In the genomic region with DNA sequence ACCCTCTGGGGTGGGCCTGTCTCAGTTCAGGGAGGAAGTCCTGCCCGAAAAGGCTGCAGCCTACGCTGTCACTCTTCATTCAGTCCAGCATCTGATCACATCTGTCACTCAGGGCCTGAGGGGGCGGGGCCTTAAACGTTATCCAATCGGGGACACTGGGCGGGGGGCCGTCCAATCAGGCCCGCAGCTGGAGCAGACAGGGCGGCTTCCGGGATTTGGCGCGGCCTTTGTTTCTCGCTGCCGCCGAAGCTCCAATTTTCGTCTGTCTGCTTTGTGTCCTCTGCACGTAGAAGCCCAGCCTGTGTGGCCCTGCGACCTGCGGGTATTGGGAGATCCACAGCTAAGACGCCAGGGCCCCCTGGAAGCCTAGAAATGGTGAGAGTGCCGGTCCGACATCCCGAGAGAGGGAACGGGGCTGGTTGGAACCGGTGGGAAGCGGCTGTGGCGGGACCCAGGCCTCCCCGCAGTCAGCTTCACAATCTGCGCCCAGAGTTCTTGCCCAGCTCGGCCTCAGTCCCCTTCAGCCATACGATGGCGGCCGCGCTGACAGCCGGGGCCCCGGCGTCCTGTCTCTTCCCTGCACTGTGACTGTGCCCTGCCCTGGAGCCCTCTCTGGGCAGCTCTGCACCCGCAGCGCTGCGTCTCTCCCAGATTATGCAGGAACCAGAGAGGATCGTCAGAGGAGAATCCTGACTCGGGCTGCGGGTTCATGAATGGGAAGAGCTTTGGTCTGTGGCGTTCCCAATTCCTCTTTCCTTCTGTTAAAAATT, we compare ENCODE assay signal across 1 cellular context.
TF ChIP-seq lines count a peak whose summit lies in the region.

A gene (plus strand): TSS at position 224 of the 770 bp plus-strand sequence. CDS start 149 bp downstream, at position 373.

TF ChIP-seq in K562, 482 proteins besides CTCF, POLR2A, EP300 and RAD21 (continues in another document):
- TF ChIP-seq, protein P1, sequence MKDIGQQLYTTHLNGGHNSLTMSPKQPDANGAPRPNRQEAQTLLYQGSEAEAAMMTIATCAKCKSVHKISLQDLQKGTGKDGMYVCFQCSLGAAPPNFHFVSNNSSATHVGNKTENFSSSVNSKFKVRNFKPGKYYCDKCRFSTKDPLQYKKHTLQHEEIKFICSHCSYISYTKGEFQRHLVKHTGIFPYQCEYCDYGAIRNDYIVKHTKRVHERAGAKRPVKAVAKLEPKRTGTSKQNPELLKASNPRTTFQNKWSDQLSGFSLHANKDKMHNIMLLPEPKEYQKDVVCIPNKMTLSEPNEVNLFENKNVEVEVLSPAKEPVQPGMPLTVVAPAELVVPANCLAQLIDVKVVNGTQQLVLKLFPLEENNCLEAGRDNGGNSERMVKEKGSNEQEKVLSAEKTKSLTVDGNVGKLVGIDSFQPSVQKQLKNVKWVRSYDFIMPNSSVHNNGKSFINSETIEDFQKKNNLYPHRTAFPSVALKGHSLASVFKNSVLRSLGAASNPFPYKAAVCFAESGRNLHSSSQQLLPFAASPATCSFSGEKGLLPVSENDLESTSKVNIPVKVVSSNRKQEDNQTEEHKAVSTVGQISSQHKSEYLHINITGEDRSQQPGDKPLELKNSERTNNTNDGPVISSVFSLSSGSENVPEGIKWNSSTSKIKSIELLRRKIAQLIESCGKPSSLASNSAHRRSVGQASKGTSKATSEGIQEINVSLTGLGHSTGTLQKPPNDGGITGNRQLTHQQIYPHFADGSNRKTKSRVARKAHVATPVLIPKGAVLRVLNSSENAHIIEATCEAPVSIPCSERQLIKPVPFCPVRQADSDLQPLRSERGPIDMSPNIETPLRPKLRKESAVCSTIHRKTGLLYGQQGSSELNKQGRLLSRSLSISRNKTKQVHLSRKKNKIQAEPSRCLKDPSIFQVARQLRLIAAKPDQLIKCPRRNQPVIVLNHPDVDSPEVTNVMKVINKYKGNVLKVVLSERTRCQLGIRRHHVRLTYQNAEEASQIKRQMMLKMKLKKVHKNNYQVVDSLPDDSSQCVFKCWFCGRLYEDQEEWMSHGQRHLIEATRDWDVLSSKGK (CRISPR knock-in tag; IDR thresholded peaks at IDR 0.05): no peak
- TF ChIP-seq CHD1 (IDR thresholded peaks at IDR 0.05; ENCODE audit: low read length) (no peak), MIER1 (IDR thresholded peaks at IDR 0.05; ENCODE audit: low read depth) (no peak), ZC3H4 (CRISPR knock-in tag; IDR thresholded peaks at IDR 0.05; ENCODE audit: borderline replicate concordance) (no peak), ZNF551 (CRISPR knock-in tag; IDR thresholded peaks at IDR 0.05) (no peak), ZNF197 (CRISPR knock-in tag; IDR thresholded peaks at IDR 0.05; ENCODE audit: low read depth) (no peak), SMARCA4 (IDR thresholded peaks at IDR 0.05) (no peak), HNRNPH1 (optimal IDR thresholded peaks at IDR 0.05; ENCODE audit: low read depth, low read length) (no peak), KLF1 (tag; IDR thresholded peaks at IDR 0.05) (no peak), PTTG1 (tag; IDR thresholded peaks at IDR 0.05; ENCODE audit: low read depth) (no peak), ZNF23 (CRISPR knock-in tag; IDR thresholded peaks at IDR 0.05) (no peak), ZNF133 (CRISPR knock-in tag; IDR thresholded peaks at IDR 0.05) (no peak), GTF2A2 (tag; IDR thresholded peaks at IDR 0.05) (no peak), ZSCAN29 (IDR thresholded peaks at IDR 0.05) (no peak), POLR2H (tag; IDR thresholded peaks at IDR 0.05; ENCODE audit: low read depth) (no peak), ZNF134 (CRISPR knock-in tag; conservative IDR thresholded peaks at IDR 0.05) (no peak), IFI16 (CRISPR knock-in tag; IDR thresholded peaks at IDR 0.05) (no peak), RNF2 (IDR thresholded peaks at IDR 0.05) (no peak), CEBPG (CRISPR knock-in tag; IDR thresholded peaks at IDR 0.05) (no peak), CEBPG (tag; conservative IDR thresholded peaks at IDR 0.05 in 1 of 2, IDR thresholded peaks at IDR 0.05 in 1 of 2) (no peak), ZNF707 (CRISPR knock-in tag; conservative IDR thresholded peaks at IDR 0.05) (no peak), POLR2AphosphoS5 (IDR thresholded peaks at IDR 0.05; ENCODE audit: control insufficient read depth, insufficient read depth, low read depth, low read length) (no peak), SMARCA5 (IDR thresholded peaks at IDR 0.05) (no peak), ASH1L (IDR thresholded peaks at IDR 0.05; ENCODE audit: borderline replicate concordance, low read depth, partially characterized antibody) (no peak)
- TF ChIP-seq, protein P2, sequence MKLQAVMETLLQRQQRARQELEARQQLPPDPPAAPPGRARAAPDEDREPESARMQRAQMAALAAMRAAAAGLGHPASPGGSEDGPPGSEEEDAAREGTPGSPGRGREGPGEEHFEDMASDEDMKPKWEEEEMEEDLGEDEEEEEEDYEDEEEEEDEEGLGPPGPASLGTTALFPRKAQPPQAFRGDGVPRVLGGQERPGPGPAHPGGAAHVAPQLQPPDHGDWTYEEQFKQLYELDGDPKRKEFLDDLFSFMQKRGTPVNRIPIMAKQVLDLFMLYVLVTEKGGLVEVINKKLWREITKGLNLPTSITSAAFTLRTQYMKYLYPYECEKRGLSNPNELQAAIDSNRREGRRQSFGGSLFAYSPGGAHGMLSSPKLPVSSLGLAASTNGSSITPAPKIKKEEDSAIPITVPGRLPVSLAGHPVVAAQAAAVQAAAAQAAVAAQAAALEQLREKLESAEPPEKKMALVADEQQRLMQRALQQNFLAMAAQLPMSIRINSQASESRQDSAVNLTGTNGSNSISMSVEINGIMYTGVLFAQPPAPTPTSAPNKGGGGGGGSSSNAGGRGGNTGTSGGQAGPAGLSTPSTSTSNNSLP (IDR thresholded peaks at IDR 0.05; ENCODE audit: borderline replicate concordance, low read depth, low read length): no peak
- TF ChIP-seq, protein P3, sequence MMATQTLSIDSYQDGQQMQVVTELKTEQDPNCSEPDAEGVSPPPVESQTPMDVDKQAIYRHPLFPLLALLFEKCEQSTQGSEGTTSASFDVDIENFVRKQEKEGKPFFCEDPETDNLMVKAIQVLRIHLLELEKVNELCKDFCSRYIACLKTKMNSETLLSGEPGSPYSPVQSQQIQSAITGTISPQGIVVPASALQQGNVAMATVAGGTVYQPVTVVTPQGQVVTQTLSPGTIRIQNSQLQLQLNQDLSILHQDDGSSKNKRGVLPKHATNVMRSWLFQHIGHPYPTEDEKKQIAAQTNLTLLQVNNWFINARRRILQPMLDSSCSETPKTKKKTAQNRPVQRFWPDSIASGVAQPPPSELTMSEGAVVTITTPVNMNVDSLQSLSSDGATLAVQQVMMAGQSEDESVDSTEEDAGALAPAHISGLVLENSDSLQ (IDR thresholded peaks at IDR 0.05): peak; percentile 93
- TF ChIP-seq, protein P4, sequence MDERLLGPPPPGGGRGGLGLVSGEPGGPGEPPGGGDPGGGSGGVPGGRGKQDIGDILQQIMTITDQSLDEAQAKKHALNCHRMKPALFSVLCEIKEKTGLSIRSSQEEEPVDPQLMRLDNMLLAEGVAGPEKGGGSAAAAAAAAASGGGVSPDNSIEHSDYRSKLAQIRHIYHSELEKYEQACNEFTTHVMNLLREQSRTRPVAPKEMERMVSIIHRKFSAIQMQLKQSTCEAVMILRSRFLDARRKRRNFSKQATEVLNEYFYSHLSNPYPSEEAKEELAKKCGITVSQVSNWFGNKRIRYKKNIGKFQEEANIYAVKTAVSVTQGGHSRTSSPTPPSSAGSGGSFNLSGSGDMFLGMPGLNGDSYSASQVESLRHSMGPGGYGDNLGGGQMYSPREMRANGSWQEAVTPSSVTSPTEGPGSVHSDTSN (CRISPR knock-in tag; IDR thresholded peaks at IDR 0.05; ENCODE audit: low read depth): 0 out of 2 replicates have a peak, but pooled peaks have one; percentile 22
- TF ChIP-seq, protein P4 (tag; conservative IDR thresholded peaks at IDR 0.05; ENCODE audit: low read depth): peak; percentile 28; the same call in 1 of the 2 replicates
- TF ChIP-seq, protein P5, sequence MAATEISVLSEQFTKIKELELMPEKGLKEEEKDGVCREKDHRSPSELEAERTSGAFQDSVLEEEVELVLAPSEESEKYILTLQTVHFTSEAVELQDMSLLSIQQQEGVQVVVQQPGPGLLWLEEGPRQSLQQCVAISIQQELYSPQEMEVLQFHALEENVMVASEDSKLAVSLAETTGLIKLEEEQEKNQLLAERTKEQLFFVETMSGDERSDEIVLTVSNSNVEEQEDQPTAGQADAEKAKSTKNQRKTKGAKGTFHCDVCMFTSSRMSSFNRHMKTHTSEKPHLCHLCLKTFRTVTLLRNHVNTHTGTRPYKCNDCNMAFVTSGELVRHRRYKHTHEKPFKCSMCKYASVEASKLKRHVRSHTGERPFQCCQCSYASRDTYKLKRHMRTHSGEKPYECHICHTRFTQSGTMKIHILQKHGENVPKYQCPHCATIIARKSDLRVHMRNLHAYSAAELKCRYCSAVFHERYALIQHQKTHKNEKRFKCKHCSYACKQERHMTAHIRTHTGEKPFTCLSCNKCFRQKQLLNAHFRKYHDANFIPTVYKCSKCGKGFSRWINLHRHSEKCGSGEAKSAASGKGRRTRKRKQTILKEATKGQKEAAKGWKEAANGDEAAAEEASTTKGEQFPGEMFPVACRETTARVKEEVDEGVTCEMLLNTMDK (IDR thresholded peaks at IDR 0.05; ENCODE audit: borderline replicate concordance, insufficient read depth, low read depth, low read length, poor library complexity, severe bottlenecking): no peak
- TF ChIP-seq, protein P6, sequence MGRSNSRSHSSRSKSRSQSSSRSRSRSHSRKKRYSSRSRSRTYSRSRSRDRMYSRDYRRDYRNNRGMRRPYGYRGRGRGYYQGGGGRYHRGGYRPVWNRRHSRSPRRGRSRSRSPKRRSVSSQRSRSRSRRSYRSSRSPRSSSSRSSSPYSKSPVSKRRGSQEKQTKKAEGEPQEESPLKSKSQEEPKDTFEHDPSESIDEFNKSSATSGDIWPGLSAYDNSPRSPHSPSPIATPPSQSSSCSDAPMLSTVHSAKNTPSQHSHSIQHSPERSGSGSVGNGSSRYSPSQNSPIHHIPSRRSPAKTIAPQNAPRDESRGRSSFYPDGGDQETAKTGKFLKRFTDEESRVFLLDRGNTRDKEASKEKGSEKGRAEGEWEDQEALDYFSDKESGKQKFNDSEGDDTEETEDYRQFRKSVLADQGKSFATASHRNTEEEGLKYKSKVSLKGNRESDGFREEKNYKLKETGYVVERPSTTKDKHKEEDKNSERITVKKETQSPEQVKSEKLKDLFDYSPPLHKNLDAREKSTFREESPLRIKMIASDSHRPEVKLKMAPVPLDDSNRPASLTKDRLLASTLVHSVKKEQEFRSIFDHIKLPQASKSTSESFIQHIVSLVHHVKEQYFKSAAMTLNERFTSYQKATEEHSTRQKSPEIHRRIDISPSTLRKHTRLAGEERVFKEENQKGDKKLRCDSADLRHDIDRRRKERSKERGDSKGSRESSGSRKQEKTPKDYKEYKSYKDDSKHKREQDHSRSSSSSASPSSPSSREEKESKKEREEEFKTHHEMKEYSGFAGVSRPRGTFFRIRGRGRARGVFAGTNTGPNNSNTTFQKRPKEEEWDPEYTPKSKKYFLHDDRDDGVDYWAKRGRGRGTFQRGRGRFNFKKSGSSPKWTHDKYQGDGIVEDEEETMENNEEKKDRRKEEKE (IDR thresholded peaks at IDR 0.05; ENCODE audit: borderline replicate concordance in 1 of 2, control insufficient read depth in 1 of 2, low read depth in 2 of 2, low read length in 1 of 2): no peak
- TF ChIP-seq, protein P7, sequence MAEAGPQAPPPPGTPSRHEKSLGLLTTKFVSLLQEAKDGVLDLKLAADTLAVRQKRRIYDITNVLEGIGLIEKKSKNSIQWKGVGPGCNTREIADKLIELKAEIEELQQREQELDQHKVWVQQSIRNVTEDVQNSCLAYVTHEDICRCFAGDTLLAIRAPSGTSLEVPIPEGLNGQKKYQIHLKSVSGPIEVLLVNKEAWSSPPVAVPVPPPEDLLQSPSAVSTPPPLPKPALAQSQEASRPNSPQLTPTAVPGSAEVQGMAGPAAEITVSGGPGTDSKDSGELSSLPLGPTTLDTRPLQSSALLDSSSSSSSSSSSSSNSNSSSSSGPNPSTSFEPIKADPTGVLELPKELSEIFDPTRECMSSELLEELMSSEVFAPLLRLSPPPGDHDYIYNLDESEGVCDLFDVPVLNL (CRISPR knock-in tag; IDR thresholded peaks at IDR 0.05; ENCODE audit: low read depth): no peak
- TF ChIP-seq, protein P8, sequence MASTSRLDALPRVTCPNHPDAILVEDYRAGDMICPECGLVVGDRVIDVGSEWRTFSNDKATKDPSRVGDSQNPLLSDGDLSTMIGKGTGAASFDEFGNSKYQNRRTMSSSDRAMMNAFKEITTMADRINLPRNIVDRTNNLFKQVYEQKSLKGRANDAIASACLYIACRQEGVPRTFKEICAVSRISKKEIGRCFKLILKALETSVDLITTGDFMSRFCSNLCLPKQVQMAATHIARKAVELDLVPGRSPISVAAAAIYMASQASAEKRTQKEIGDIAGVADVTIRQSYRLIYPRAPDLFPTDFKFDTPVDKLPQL (IDR thresholded peaks at IDR 0.05; ENCODE audit: extremely low read depth, insufficient read length): no peak
- TF ChIP-seq, protein P9, sequence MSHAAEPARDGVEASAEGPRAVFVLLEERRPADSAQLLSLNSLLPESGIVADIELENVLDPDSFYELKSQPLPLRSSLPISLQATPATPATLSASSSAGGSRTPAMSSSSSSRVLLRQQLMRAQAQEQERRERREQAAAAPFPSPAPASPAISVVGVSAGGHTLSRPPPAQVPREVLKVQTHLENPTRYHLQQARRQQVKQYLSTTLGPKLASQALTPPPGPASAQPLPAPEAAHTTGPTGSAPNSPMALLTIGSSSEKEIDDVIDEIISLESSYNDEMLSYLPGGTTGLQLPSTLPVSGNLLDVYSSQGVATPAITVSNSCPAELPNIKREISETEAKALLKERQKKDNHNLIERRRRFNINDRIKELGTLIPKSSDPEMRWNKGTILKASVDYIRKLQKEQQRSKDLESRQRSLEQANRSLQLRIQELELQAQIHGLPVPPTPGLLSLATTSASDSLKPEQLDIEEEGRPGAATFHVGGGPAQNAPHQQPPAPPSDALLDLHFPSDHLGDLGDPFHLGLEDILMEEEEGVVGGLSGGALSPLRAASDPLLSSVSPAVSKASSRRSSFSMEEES (CRISPR knock-in tag; IDR thresholded peaks at IDR 0.05): no peak
